Comparison of ENCODE assay signal across 32 cellular contexts in genomic region chr3:186237915-186238314, GRCh38.
"Had no signal": no experiment of that assay in that cellular context is flagged by ENCODE, and none has a peak within 500 bp of the region (broad histone marks: within the 10 kb centered on the region; RNA-seq: fewer than 3 reads in every experiment).

No MANE protein-coding gene starts in this region.

- FAIRE-seq: RCC 7860 had no signal

- H3K4me2 ChIP-seq: PC-9 had no signal

- H3K27ac ChIP-seq: ascending aorta, PC-9, SJCRH30, SK-N-MC, WERI-Rb-1 had no signal

- H3K9me3 ChIP-seq: ascending aorta, SJCRH30 had no signal

- ATAC-seq: activated CD8-positive, alpha-beta memory T cell treated with anti-CD3 and anti-CD28 coated beads, Interleukin-2, amount 10 ng/mL, durations not matched to agents 7 days and 5 days; activated T-cell treated with anti-CD3 and anti-CD28 coated beads, Interleukin-2, amount 50 U/mL, for 72 hours; activated T-helper 17 cell treated with anti-CD3 and anti-CD28 coated beads, Interleukin-2, amount 50 U/mL, for 72 hours had no signal

- H3K4me1 ChIP-seq: SJCRH30 had no signal

- H3K4me3 ChIP-seq: ascending aorta, cardiac muscle cell, PC-9, SJCRH30, SK-N-MC had no signal

- H2AFZ ChIP-seq: PC-9 had no signal

- H3K36me3 ChIP-seq: ascending aorta, cardiac muscle cell, SJCRH30, WERI-Rb-1 had no signal

- DNase-seq: activated CD4-positive, alpha-beta memory T cell treated with anti-CD3 and anti-CD28 coated beads, Interleukin-2, amount 10 ng/mL, durations not matched to agents 7 days and 5 days; activated CD4-positive, alpha-beta T cell treated with anti-CD3 and anti-CD28 coated beads for 1 hour; activated CD4-positive, alpha-beta T cell treated with anti-CD3 and anti-CD28 coated beads for 48 hours; activated CD4-positive, CD25-positive, alpha-beta regulatory T cell; activated CD8-positive, alpha-beta memory T cell treated with anti-CD3 and anti-CD28 coated beads for 24 hours; activated CD8-positive, alpha-beta memory T cell treated with anti-CD3 and anti-CD28 coated beads, Interleukin-2, amount 10 ng/mL, durations not matched to agents 7 days and 5 days; activated CD8-positive, alpha-beta memory T cell treated with anti-CD3 and anti-CD28 coated beads, Interleukin-2, amount 50 U/mL, for 48 hours; activated effector memory CD4-positive, alpha-beta T cell treated with anti-CD3 and anti-CD28 coated beads, Interleukin-2, amount 50 U/mL, for 16 hours; activated naive CD4-positive, alpha-beta T cell; activated naive CD4-positive, alpha-beta T cell treated with anti-CD3 and anti-CD28 coated beads, Interleukin-2, amount 50 U/mL, for 16 hours; activated naive CD8-positive, alpha-beta T cell treated with anti-CD3 and anti-CD28 coated beads, Interleukin-2, amount 10 ng/mL, durations not matched to agents 7 days and 5 days; activated T-cell treated with anti-CD3 and anti-CD28 coated beads, Interleukin-2, amount 50 U/mL, for 1 hour; activated T-cell treated with anti-CD3 and anti-CD28 coated beads, Interleukin-2, amount 50 U/mL, for 72 hours; amygdala; MV-4-11; NCI-H1092; NCI-H1436 treated with DMSO at 0.1 percent for 48 hours; NCI-H1694 treated with DMSO at 0.1 percent for 48 hours; NCI-H2029; NCI-H510A; NCI-H526; NCI-H748 treated with DMSO at 0.1 percent for 48 hours; PC-9; SHP77; SJCRH30; T1000; WERI-Rb-1 had no signal

- H3K27me3 ChIP-seq: ascending aorta, cardiac muscle cell, SJCRH30 had no signal
